Comparison of ENCODE assay signal across 21 cellular contexts in the genomic region with DNA sequence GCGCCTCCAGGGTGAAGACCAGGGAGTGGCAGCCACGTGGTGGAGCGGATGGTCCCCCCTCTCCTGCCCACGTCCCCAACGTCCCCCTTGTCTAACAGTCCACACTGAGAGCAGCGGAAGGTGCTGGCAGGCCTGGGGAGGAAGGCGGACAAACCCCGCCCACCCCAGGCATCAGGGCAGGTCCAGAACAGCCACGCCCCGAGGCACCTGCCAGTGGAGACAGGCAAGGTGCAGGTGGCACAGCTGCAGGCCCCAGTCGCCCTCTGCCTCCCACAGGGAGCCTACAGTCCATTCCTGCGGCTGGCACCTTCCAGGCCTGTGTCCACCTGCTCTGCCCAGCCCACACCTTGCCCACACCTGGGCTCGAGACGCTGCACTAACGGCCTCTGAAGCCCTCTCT. TPM values are rescaled to one million over a fixed set of nuclear protein-coding genes. Genes with fewer than 3 reads are reported as not detected.
"Had no signal": no experiment of that assay in that cellular context is flagged by ENCODE, and none has a peak within 500 bp of the region (broad histone marks: within the 10 kb centered on the region; RNA-seq: fewer than 3 reads in every experiment).

No MANE protein-coding gene starts in this region.

- DNase-seq: activated B cell treated with CpG ODN at 0.5 μM for 24 hours; activated CD4-positive, alpha-beta T cell treated with anti-CD3 and anti-CD28 coated beads for 48 hours; activated CD8-positive, alpha-beta T cell treated with anti-CD3 and anti-CD28 coated beads, Interleukin-2, amount 10 ng/mL, durations not matched to agents 7 days and 5 days; activated naive CD8-positive, alpha-beta T cell treated with anti-CD3 and anti-CD28 coated beads for 36 hours; amygdala; body of pancreas; caudate nucleus; left ventricle myocardium inferior; naive thymus-derived CD8-positive, alpha-beta T cell; stimulated activated CD4-positive, alpha-beta T cell treated with anti-CD3 and anti-CD28 coated beads, Interleukin-15, amount 100 ng/mL, for 24 hours; stimulated activated CD4-positive, alpha-beta T cell treated with anti-CD3 and anti-CD28 coated beads, Interleukin-4, amount 100 ng/mL, for 24 hours; stimulated activated naive CD4-positive, alpha-beta T cell; upper lobe of left lung had no signal

- H3K36me3 ChIP-seq: neutrophil had no signal

- H3K4me3 ChIP-seq: body of pancreas, esophagus muscularis mucosa, hepatocyte, left ventricle myocardium inferior, suprapubic skin, upper lobe of left lung had no signal

- H3K27ac ChIP-seq: body of pancreas, esophagus muscularis mucosa, hepatocyte, left ventricle myocardium inferior, neutrophil, suprapubic skin, upper lobe of left lung had no signal

- ATAC-seq: activated CD8-positive, alpha-beta T cell treated with anti-CD3 and anti-CD28 coated beads, Interleukin-2, amount 10 ng/mL, durations not matched to agents 7 days and 5 days; body of pancreas; naive thymus-derived CD8-positive, alpha-beta T cell had no signal

- H3K9me3 Mint-ChIP-seq: activated B cell treated with CpG ODN at 0.5 μM for 24 hours; activated naive CD8-positive, alpha-beta T cell treated with anti-CD3 and anti-CD28 coated beads for 36 hours had no signal

- H3K27me3 Mint-ChIP-seq: activated B cell treated with CpG ODN at 0.5 μM for 24 hours; activated naive CD8-positive, alpha-beta T cell treated with anti-CD3 and anti-CD28 coated beads for 36 hours; naive thymus-derived CD8-positive, alpha-beta T cell had no signal

- H3K27ac Mint-ChIP-seq: activated B cell treated with CpG ODN at 0.5 μM for 24 hours; activated CD8-positive, alpha-beta T cell treated with anti-CD3 and anti-CD28 coated beads, Interleukin-2, amount 10 ng/mL, durations not matched to agents 7 days and 5 days; activated naive CD8-positive, alpha-beta T cell treated with anti-CD3 and anti-CD28 coated beads for 36 hours; activated T-helper 1 cell treated with anti-CD3 and anti-CD28 coated beads, Interleukin-12 subunit alpha, Interleukin-12 subunit beta, Interleukin-2, Interleukin-4 antibody, amounts not matched to agents 30 ng/mL and 10 ng/mL and 1 ng/mL, durations not matched to agents 14 hours and 24 hours and 36 hours had no signal

- H3K4me1 ChIP-seq: body of pancreas had no signal

- H3K27me3 ChIP-seq: body of pancreas, esophagus muscularis mucosa, hepatocyte, neutrophil, suprapubic skin, upper lobe of left lung had no signal

- H3K9me3 ChIP-seq: body of pancreas, esophagus muscularis mucosa, left ventricle myocardium inferior, neutrophil, suprapubic skin, upper lobe of left lung had no signal

- H3K4me3 Mint-ChIP-seq: activated B cell treated with CpG ODN at 0.5 μM for 24 hours; activated CD8-positive, alpha-beta T cell treated with anti-CD3 and anti-CD28 coated beads, Interleukin-2, amount 10 ng/mL, durations not matched to agents 7 days and 5 days; activated naive CD8-positive, alpha-beta T cell treated with anti-CD3 and anti-CD28 coated beads for 36 hours; activated T-helper 1 cell treated with anti-CD3 and anti-CD28 coated beads, Interleukin-12 subunit alpha, Interleukin-12 subunit beta, Interleukin-2, Interleukin-4 antibody, amounts not matched to agents 30 ng/mL and 10 ng/mL and 1 ng/mL, durations not matched to agents 14 hours and 24 hours and 36 hours; naive thymus-derived CD8-positive, alpha-beta T cell had no signal

RNA-seq across cellular contexts. Expression of gene CYP2W1, which starts 24.9 kb away (rescaled TPM):
- total RNA-seq: activated B cell treated with CpG ODN at 0.5 μM for 24 hours; activated CD8-positive, alpha-beta T cell treated with anti-CD3 and anti-CD28 coated beads, Interleukin-2, amount 10 ng/mL, durations not matched to agents 7 days and 5 days; activated naive CD8-positive, alpha-beta T cell treated with anti-CD3 and anti-CD28 coated beads for 36 hours; activated T-helper 1 cell treated with anti-CD3 and anti-CD28 coated beads, Interleukin-12 subunit alpha, Interleukin-12 subunit beta, Interleukin-2, Interleukin-4 antibody, amounts not matched to agents 30 ng/mL and 10 ng/mL and 1 ng/mL, durations not matched to agents 14 hours and 24 hours and 36 hours; body of pancreas; glomerular endothelial cell; left ventricle myocardium inferior; naive thymus-derived CD8-positive, alpha-beta T cell; skeletal muscle tissue; T-helper 2 cell treated with Interferon-gamma antibody and Interleukin-4, amounts not matched to agents 100 ng/mL and 5 ng/mL, for 36 hours; upper lobe of left lung had no signal
